19 cellular contexts compared by ENCODE assay signal in genomic region chr4:78288327-78288726, GRCh38.
"Had no signal": no experiment of that assay in that cellular context is flagged by ENCODE, and none has a peak within 500 bp of the region (broad histone marks: within the 10 kb centered on the region; RNA-seq: fewer than 3 reads in every experiment).

No MANE protein-coding gene starts in this region.

- H3K36me3 ChIP-seq: suprapubic skin had no signal

- H3K4me3 ChIP-seq: coronary artery, lung, psoas muscle, suprapubic skin had no signal

- H3K9me3 ChIP-seq: psoas muscle, suprapubic skin had no signal

- H3K27me3 ChIP-seq: suprapubic skin had no signal

- H3K27ac ChIP-seq: coronary artery, psoas muscle, suprapubic skin had no signal

- DNase-seq: activated CD4-positive, alpha-beta T cell treated with anti-CD3 and anti-CD28 coated beads for 1 hour; activated CD4-positive, alpha-beta T cell treated with anti-CD3 and anti-CD28 coated beads, Interleukin-2, amount 50 U/mL, for 48 hours; activated gamma-delta T cell treated with Interleukin-2 at 50 U/mL for 16 hours; activated naive CD8-positive, alpha-beta T cell treated with anti-CD3 and anti-CD28 coated beads, Interleukin-2, amount 10 ng/mL, durations not matched to agents 7 days and 5 days; activated T-cell treated with anti-CD3 and anti-CD28 coated beads, Interleukin-2, amount 50 U/mL, for 72 hours; aorta; effector CD8-positive, alpha-beta T cell; foreskin fibroblast; glutamatergic neuron; immature natural killer cell; left cardiac atrium; nephron progenitor cell; psoas muscle; stimulated activated CD4-positive, alpha-beta T cell treated with anti-CD3 and anti-CD28 coated beads, Interleukin-2, amount 100 ng/mL, for 48 hours; stimulated activated naive CD4-positive, alpha-beta T cell treated with Interleukin-2 at 50 U/mL for 16 hours; T-helper 9 cell had no signal

- ATAC-seq: activated T-cell treated with anti-CD3 and anti-CD28 coated beads, Interleukin-2, amount 50 U/mL, for 72 hours; left cardiac atrium; psoas muscle had no signal
